19 cellular contexts compared by ENCODE assay signal in genomic region chr2:62565309-62565908, GRCh38. TPM values are rescaled to one million over a fixed set of nuclear protein-coding genes. Genes with fewer than 3 reads are reported as not detected.
DNase-seq lines count a peak whose midpoint lies in the region; ATAC-seq, FAIRE-seq and TF ChIP-seq lines count a peak whose summit lies in the region.
"Had no signal": no experiment of that assay in that cellular context is flagged by ENCODE, and none has a peak within 500 bp of the region (broad histone marks: within the 10 kb centered on the region; RNA-seq: fewer than 3 reads in every experiment).

No MANE protein-coding gene starts in this region.

- TF ChIP-seq CTCF in D721Med (IDR thresholded peaks at IDR 0.05; ENCODE audit: insufficient read depth, missing control alignments) (no peak), body of pancreas (IDR thresholded peaks at IDR 0.05) (no peak)

- no peak for ATAC-seq in body of pancreas
- no peak for ATAC-seq in HG02840 (IDR thresholded peaks at IDR 0.05; ENCODE audit: low FRiP score, unreplicated experiment)
- ATAC-seq: K562 had no signal

- H3K27ac ChIP-seq in body of pancreas: peak overlapping the region; percentile 20 to 88 (median 44)
- H3K27ac ChIP-seq: HL-60 had no signal

- TF ChIP-seq POLR2A in body of pancreas (IDR thresholded peaks at IDR 0.05): no peak

- FAIRE-seq in D721Med (lab: Jason Lieb, UNC): peak; percentile 21
- FAIRE-seq in islet of Langerhans (lab: Jason Lieb, UNC): peak; percentile 36
- FAIRE-seq: K562 had no signal

- H3K27me3 ChIP-seq in body of pancreas: no peaks in the 10 kb centered on the region

- H3K36me3 ChIP-seq in body of pancreas (replicated peaks in 1 of 2; ENCODE audit: insufficient read depth in 1 of 2, low read depth in 2 of 2): no peaks in the 10 kb centered on the region

- peak; percentile 23 for DNase-seq in NCI-H510A treated with DMSO at 0.1 percent for 48 hours (lab: John Stamatoyannopoulos, UW)
- no peak for DNase-seq in NCI-H510A (lab: John Stamatoyannopoulos, UW)
- no peak for DNase-seq in D721Med (ENCODE audit: insufficient read length, low spot score)
- DNase-seq in body of pancreas: no peak
- DNase-seq in stimulated activated CD4-positive, alpha-beta T cell treated with anti-CD3 and anti-CD28 coated beads, Interleukin-1b, Interleukin-23, amount 100 ng/mL, for 48 hours: no peak
- DNase-seq in cortex of kidney (lab: John Stamatoyannopoulos, UW): no peak
- DNase-seq: 8988T; ACHN; C1 segment of cervical spinal cord; CD4-positive, alpha-beta T cell; DMS153; GF-D8; GOT3; H9 had no signal

- H3K4me3 ChIP-seq in body of pancreas: no peak overlapping the region
- H3K4me3 ChIP-seq: K562 had no signal

- H3K9me3 ChIP-seq in body of pancreas: no peaks in the 10 kb centered on the region

- intact Hi-C loops in body of pancreas (cut with DNase I): no loop called here

- H3K4me1 ChIP-seq in body of pancreas: peaks cover 56% of the 10 kb centered on the region

- 38 to 43% methylated on average over 3 of the region's 3 CpGs for WGBS in body of pancreas, 2 donors

RNA-seq across cellular contexts. Expression of gene TMEM17, which starts 59.4 kb away (rescaled TPM):
- total RNA-seq in body of pancreas: 1 to 10 TPM; 2.3 to 3.3 TPM
- total RNA-seq: B cell; CD4-positive, alpha-beta T cell had no signal
